ENCODE assay signal across 1 cellular context in genomic region chr16:52318259-52319008, GRCh38.
TF ChIP-seq lines count a peak whose summit lies in the region.

No MANE protein-coding gene starts in this region.

TF ChIP-seq in H1, 55 proteins besides CTCF, POLR2A, EP300 and RAD21 (continued from another document):
- TF ChIP-seq HDAC2 (IDR thresholded peaks at IDR 0.05; ENCODE audit: borderline replicate concordance in 1 of 2, low read depth in 2 of 2, low read length in 2 of 2): no peak
- no peak for TF ChIP-seq BRCA1 (IDR thresholded peaks at IDR 0.05; ENCODE audit: low read depth, low read length)
- TF ChIP-seq FOSL1 (IDR thresholded peaks at IDR 0.05; ENCODE audit: insufficient read depth, low read depth, low read length): no peak
